In genomic region chr15:37016287-37016686, GRCh38 we compare ENCODE assay signal across 11 cellular contexts.
DNase-seq lines count a peak whose midpoint lies in the region; ATAC-seq and TF ChIP-seq lines count a peak whose summit lies in the region.
"Had no signal": no experiment of that assay in that cellular context is flagged by ENCODE, and none has a peak within 500 bp of the region (broad histone marks: within the 10 kb centered on the region; RNA-seq: fewer than 3 reads in every experiment).

No MANE protein-coding gene starts in this region.

- no peak overlapping the region for H3K4me3 ChIP-seq in smooth muscle cell

- H3K4me3 Mint-ChIP-seq in brain = peak overlapping the region; percentile 55 to 84 (median 71)
- no peak overlapping the region for H3K4me3 Mint-ChIP-seq in activated CD4-positive, alpha-beta memory T cell treated with anti-CD3 and anti-CD28 coated beads for 36 hours
- H3K4me3 Mint-ChIP-seq: T-cell had no signal

- peaks cover 46% of the 10 kb centered on the region for H3K36me3 Mint-ChIP-seq in brain
- no peaks in the 10 kb centered on the region for H3K36me3 Mint-ChIP-seq in activated CD4-positive, alpha-beta memory T cell treated with anti-CD3 and anti-CD28 coated beads for 36 hours
- H3K36me3 Mint-ChIP-seq: T-cell had no signal

- POLR2A ChIA-PET in activated CD4-positive, alpha-beta memory T cell treated with anti-CD3 and anti-CD28 coated beads for 36 hours (lab: Charles Lee) = no interaction called here

- H3K27ac ChIP-seq in smooth muscle cell (ENCODE audit: low read depth) = peak overlapping the region; percentile 93

- no peaks in the 10 kb centered on the region for H3K27me3 ChIP-seq in smooth muscle cell (ENCODE audit: low read depth)

- H3K27me3 Mint-ChIP-seq in brain = no peaks in the 10 kb centered on the region
- H3K27me3 Mint-ChIP-seq in activated CD4-positive, alpha-beta memory T cell treated with anti-CD3 and anti-CD28 coated beads for 36 hours = no peaks in the 10 kb centered on the region

- peaks cover 8% of the 10 kb centered on the region for H4K20me1 ChIP-seq in smooth muscle cell (ENCODE audit: low read depth)

- peaks cover 13% of the 10 kb centered on the region for H3K79me2 ChIP-seq in smooth muscle cell (ENCODE audit: low read depth)

- CTCF ChIA-PET in activated CD4-positive, alpha-beta memory T cell treated with anti-CD3 and anti-CD28 coated beads for 36 hours (lab: Charles Lee) = no interaction called here

- peaks cover 31% of the 10 kb centered on the region for H3K4me1 ChIP-seq in smooth muscle cell (ENCODE audit: low read depth)

- H2AFZ ChIP-seq in smooth muscle cell (ENCODE audit: low read depth) = no peak overlapping the region

- ATAC-seq in left ventricle myocardium superior (peak; percentile 47), GM18520 (IDR thresholded peaks at IDR 0.05; ENCODE audit: unreplicated experiment) (no peak)
- ATAC-seq: T-cell had no signal

- H3K4me1 Mint-ChIP-seq in brain = peaks cover 82% of the 10 kb centered on the region
- H3K4me1 Mint-ChIP-seq in activated CD4-positive, alpha-beta memory T cell treated with anti-CD3 and anti-CD28 coated beads for 36 hours (ENCODE audit: low read depth) = no peaks in the 10 kb centered on the region
- H3K4me1 Mint-ChIP-seq: T-cell had no signal

- H3K9ac ChIP-seq in smooth muscle cell (ENCODE audit: low read depth) = peak overlapping the region; percentile 81

- H3K9me3 Mint-ChIP-seq in brain = peaks cover 0 to 3% (median 2%) of the 10 kb centered on the region in 5 experiments
- H3K9me3 Mint-ChIP-seq in activated CD4-positive, alpha-beta memory T cell treated with anti-CD3 and anti-CD28 coated beads for 36 hours = no peaks in the 10 kb centered on the region

- intact Hi-C loops in left ventricle myocardium superior (cut with micrococcal nuclease) = no loop called here
- intact Hi-C loops in activated CD4-positive, alpha-beta memory T cell treated with anti-CD3 and anti-CD28 coated beads for 36 hours (cut with micrococcal nuclease) = no loop called here

- H3K27ac Mint-ChIP-seq in brain = peak overlapping the region; percentile 67 to 97 (median 95)
- no peak overlapping the region for H3K27ac Mint-ChIP-seq in activated CD4-positive, alpha-beta memory T cell treated with anti-CD3 and anti-CD28 coated beads for 36 hours
- H3K27ac Mint-ChIP-seq: T-cell had no signal

- H3K4me2 ChIP-seq in smooth muscle cell = peak overlapping the region; percentile 77

- peak; percentile 77 for DNase-seq in HCEC 1CT
- DNase-seq in left ventricle myocardium superior = no peak
- DNase-seq in smooth muscle cell (lab: John Stamatoyannopoulos, UW; ENCODE audit: unreplicated experiment) = no peak
- no peak for DNase-seq in OCI-M2 (lab: John Stamatoyannopoulos, UW; ENCODE audit: unreplicated experiment)
- no peak for DNase-seq in activated CD4-positive, alpha-beta memory T cell treated with anti-CD3 and anti-CD28 coated beads for 36 hours
- no peak for DNase-seq in NCI-H2081 treated with DMSO at 0.1 percent for 48 hours (lab: John Stamatoyannopoulos, UW)
- DNase-seq: NCI-H524, substantia nigra, T-cell had no signal

- no peaks in the 10 kb centered on the region for H3K9me3 ChIP-seq in smooth muscle cell (replicated peaks; ENCODE audit: low read depth)

- H3F3A ChIP-seq in smooth muscle cell (ENCODE audit: low read depth) = peaks cover 30% of the 10 kb centered on the region

- TF ChIP-seq CTCF in brain (conservative IDR thresholded peaks at IDR 0.05) (no peak), smooth muscle cell (IDR thresholded peaks at IDR 0.05; ENCODE audit: borderline replicate concordance, insufficient read depth, poor library complexity, severe bottlenecking) (no peak)

- WGBS in smooth muscle cell (ENCODE audit: low lambda C conversion rate) = 28% methylated on average over 7 of the region's 7 CpGs

- H3K36me3 ChIP-seq in smooth muscle cell (ENCODE audit: low read depth) = no peaks in the 10 kb centered on the region
